ENCODE assay signal across 9 cellular contexts in the genomic region with DNA sequence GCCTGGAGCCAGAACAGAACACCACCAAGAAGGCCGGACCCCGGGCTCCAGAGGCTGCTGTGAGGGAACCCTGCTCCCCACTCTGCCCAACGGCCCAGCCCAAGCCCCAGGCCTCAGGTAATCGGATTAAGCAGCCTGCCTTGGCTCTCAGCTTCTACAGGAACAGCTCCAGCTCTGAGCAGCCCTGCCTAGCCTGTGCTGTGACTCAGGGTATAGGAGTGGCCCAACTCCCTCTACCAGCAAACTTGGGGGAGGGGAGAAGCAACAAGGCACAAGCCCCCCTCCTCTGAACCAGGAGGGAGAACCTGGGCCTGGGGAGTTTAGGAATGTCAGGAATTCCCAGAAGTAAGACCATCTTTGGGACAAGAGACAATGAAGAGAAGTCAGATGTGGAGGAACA. TPM values are rescaled to one million over a fixed set of nuclear protein-coding genes. Genes with fewer than 3 reads are reported as not detected.
A peak's percentile ranks its signal among the peaks of the same experiment; 100 is the strongest.
DNase-seq lines count a peak whose midpoint lies in the region; ATAC-seq, FAIRE-seq and TF ChIP-seq lines count a peak whose summit lies in the region.
"Had no signal": no experiment of that assay in that cellular context is flagged by ENCODE, and none has a peak within 500 bp of the region (broad histone marks: within the 10 kb centered on the region; RNA-seq: fewer than 3 reads in every experiment).

No MANE protein-coding gene starts in this region.

- H3K9me3 ChIP-seq in MG63, result no peaks in the 10 kb centered on the region

- H3K4me3 Mint-ChIP-seq in nephron, result peak overlapping the region in 2 of 3 experiments; percentile 31 to 34
- H3K4me3 Mint-ChIP-seq: naive thymus-derived CD8-positive, alpha-beta T cell had no signal

- ATAC-seq in GM19455 (IDR thresholded peaks at IDR 0.05; ENCODE audit: unreplicated experiment) (no peak), HG03469 (IDR thresholded peaks at IDR 0.05; ENCODE audit: unreplicated experiment) (no peak)
- ATAC-seq: naive thymus-derived CD8-positive, alpha-beta T cell had no signal

- no peaks in the 10 kb centered on the region for H3K27me3 ChIP-seq in MG63

- no peak overlapping the region for H3K4me3 ChIP-seq in MG63

- peaks cover 64% of the 10 kb centered on the region for H3K36me3 Mint-ChIP-seq in nephron (ENCODE audit: low read depth)

- H3K27ac Mint-ChIP-seq in nephron, result peak overlapping the region; percentile 36 to 65 (median 54)

- no peak for FAIRE-seq in D721Med (lab: Jason Lieb, UNC)

- DNase-seq in D721Med (ENCODE audit: insufficient read length, low spot score) (peak; percentile 98), MG63 (peak; percentile 26), dedifferentiated amniotic fluid mesenchymal stem cell (ENCODE audit: extremely low spot score) (peak; percentile 57), HK-2 (ENCODE audit: unreplicated experiment) (no peak), NCI-H146 (lab: John Stamatoyannopoulos, UW) (no peak)
- DNase-seq: naive thymus-derived CD8-positive, alpha-beta T cell had no signal

- H3K4me1 Mint-ChIP-seq in nephron, result peaks cover 19% of the 10 kb centered on the region

- TF ChIP-seq CTCF in D721Med (IDR thresholded peaks at IDR 0.05; ENCODE audit: insufficient read depth, missing control alignments), result no peak
- TF ChIP-seq CTCF in nephron (IDR thresholded peaks at IDR 0.05; ENCODE audit: unreplicated experiment in 3 of 3), result no peak

- no peaks in the 10 kb centered on the region for H3K27me3 Mint-ChIP-seq in nephron (ENCODE audit: low read depth)
- H3K27me3 Mint-ChIP-seq: naive thymus-derived CD8-positive, alpha-beta T cell had no signal

- H3K9me3 Mint-ChIP-seq in nephron, result no peaks in the 10 kb centered on the region
- H3K9me3 Mint-ChIP-seq: naive thymus-derived CD8-positive, alpha-beta T cell had no signal

- peaks cover 13% of the 10 kb centered on the region for H3K36me3 ChIP-seq in MG63

RNA-seq across cellular contexts. Expression of a gene that starts 0.8 kb away (rescaled TPM):
- 0.23 TPM in 1 of 2 replicates, not detected in the other for total RNA-seq in MG63 (2014; rRNA removed; shearing (Covaris generic); ENCODE audit: low replicate concordance)

RNA-seq across cellular contexts. Expression of a gene that starts 7.1 kb away (rescaled TPM):
- total RNA-seq in MG63 (2014; rRNA removed; shearing (Covaris generic); ENCODE audit: low replicate concordance), result 96.0 and 121 TPM in 2 replicates

RNA-seq across cellular contexts. Expression of a gene that starts 11.3 kb away (rescaled TPM):
- total RNA-seq in MG63 (2014; rRNA removed; shearing (Covaris generic); ENCODE audit: low replicate concordance), result 12.6 and 17.3 TPM in 2 replicates

RNA-seq across cellular contexts. Expression of a gene that starts 24.0 kb away (rescaled TPM):
- total RNA-seq in MG63 (2014; rRNA removed; shearing (Covaris generic); ENCODE audit: low replicate concordance), result 26.8 and 49.5 TPM in 2 replicates

RNA-seq across cellular contexts. Expression of a gene that starts 29.0 kb away (rescaled TPM):
- total RNA-seq in MG63 (2014; rRNA removed; shearing (Covaris generic); ENCODE audit: low replicate concordance), result 85.6 and 106 TPM in 2 replicates

Comparison
In these comparisons a context has a peak if more than half of its experiments do, and no peak if none do; other contexts are left out.
1. DNase-seq: peak in D721Med (single experiment), MG63 (single experiment) and dedifferentiated amniotic fluid mesenchymal stem cell (single experiment); none in HK-2 (single experiment) and NCI-H146 (single experiment).